ENCODE assay signal across 18 cellular contexts in the genomic region with DNA sequence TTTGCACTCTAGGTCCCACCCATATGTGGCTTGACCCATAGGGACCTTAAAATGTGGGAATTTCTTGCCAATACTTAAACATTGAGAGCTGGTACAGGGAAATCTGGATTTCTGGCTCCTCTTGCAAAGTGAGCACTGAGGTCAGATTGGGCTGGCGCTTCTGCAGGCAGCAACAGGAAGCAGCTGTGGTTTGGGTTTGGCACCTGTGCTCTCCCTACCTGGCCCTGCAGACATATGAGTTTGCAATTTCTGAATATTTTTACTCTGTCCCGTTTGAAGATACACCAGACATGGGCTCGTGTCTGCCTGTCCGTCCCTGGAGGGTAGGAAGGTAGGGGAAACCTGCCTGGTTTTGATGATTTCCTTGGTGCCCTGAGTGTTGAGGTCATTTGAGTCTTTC.
DNase-seq lines count a peak whose midpoint lies in the region; ATAC-seq, FAIRE-seq and TF ChIP-seq lines count a peak whose summit lies in the region.
"Had no signal": no experiment of that assay in that cellular context is flagged by ENCODE, and none has a peak within 500 bp of the region (broad histone marks: within the 10 kb centered on the region; RNA-seq: fewer than 3 reads in every experiment).

No MANE protein-coding gene starts in this region.

- DNase-seq in T-helper 2 cell: peak in 3 of 5 experiments; percentile 20 to 84 (median 48)
- no peak for DNase-seq in T-helper 2 cell treated with Interferon-gamma antibody and Interleukin-4, amounts not matched to agents 5 μg/mL and 100 μg/mL, for 36 hours (ENCODE audit: low spot score)
- DNase-seq in DND-41: peak; percentile 15
- DNase-seq in T-helper 1 cell: peak in 3 of 5 donors; percentile 18 to 51 (median 25)
- no peak for DNase-seq in H1 (ENCODE audit: low read depth in 1 of 2, low spot score in 2 of 2)
- no peak for DNase-seq in cerebellum (ENCODE audit: low spot score)
- DNase-seq: Calu3, colonic mucosa, left ventricle myocardium superior, NCI-H1417 treated with DMSO at 0.1 percent for 48 hours, NCI-H510A treated with DMSO at 0.1 percent for 48 hours, testis had no signal

- peak overlapping the region; percentile 66; the same call in 1 of the 2 replicates for H2BK5ac ChIP-seq in H1 (ENCODE audit: low read depth, low read length)

- H3K4me1 ChIP-seq in DND-41 (ENCODE audit: insufficient read depth, low read length) (no peaks in the 10 kb centered on the region; the same call in 1 of the 2 replicates), H1 (replicated peaks in 1 of 4; ENCODE audit: control insufficient read depth in 3 of 4, insufficient read depth in 4 of 4, low read length in 3 of 4) (peaks cover 6 to 22% (median 14%) of the 10 kb centered on the region in 4 experiments)
- H3K4me1 ChIP-seq: colonic mucosa, right atrium auricular region, SJSA1, testis had no signal

- FAIRE-seq in H1 (lab: Jason Lieb, UNC): no peak
- FAIRE-seq: A204.1 had no signal

- no peak overlapping the region; the same call in 1 of the 2 replicates for H2BK15ac ChIP-seq in H1 (ENCODE audit: low read length)

- H3K4me3 Mint-ChIP-seq in T-helper 2 cell treated with Interferon-gamma antibody and Interleukin-4, amounts not matched to agents 5 μg/mL and 100 μg/mL, for 36 hours: no peak overlapping the region

- CTCF ChIA-PET in H1 (lab: Charles Lee; ENCODE audit: partially characterized antibody): interaction anchor here (0.5 to 1.1 kb wide), 4 partner anchors 9 to 587 kb away, joined by 3 to 4 read pairs (median 4); no protein-coding TSS in a partner anchor

- H3K27ac ChIP-seq in DND-41 (ENCODE audit: low read length): no peak overlapping the region
- no peak overlapping the region for H3K27ac ChIP-seq in H1 (ENCODE audit: low read depth, low read length)
- H3K27ac ChIP-seq: colonic mucosa, right atrium auricular region, SJSA1, testis had no signal

- H3K4me2 ChIP-seq in DND-41 (ENCODE audit: insufficient read depth, low read length) (no peak overlapping the region), H1 (ENCODE audit: insufficient read depth in 1 of 2, low read depth in 2 of 2, low read length in 2 of 2) (peak overlapping the region in 1 of 2 experiments; percentile 50; a peak in 1 of 4 replicates)

- H3K14ac ChIP-seq in H1 (ENCODE audit: insufficient read length): no peak overlapping the region

- H3K4me1 Mint-ChIP-seq in T-helper 2 cell treated with Interferon-gamma antibody and Interleukin-4, amounts not matched to agents 5 μg/mL and 100 μg/mL, for 36 hours (ENCODE audit: low read depth): peaks cover 10% of the 10 kb centered on the region

- peak overlapping the region; percentile 16 for H3K4ac ChIP-seq in H1 (replicated peaks; ENCODE audit: insufficient read length, low read depth, low read length)

- no peaks in the 10 kb centered on the region for H3K9me3 ChIP-seq in DND-41 (ENCODE audit: insufficient read depth, low read length, severe bottlenecking)
- no peaks in the 10 kb centered on the region; a peak in 1 of 4 replicates for H3K9me3 ChIP-seq in H1 (ENCODE audit: insufficient read depth in 2 of 2, low read depth in 1 of 2, low read length in 1 of 2)
- H3K9me3 ChIP-seq: colonic mucosa, right atrium auricular region, SJSA1, testis had no signal

- H3K27me3 ChIP-seq in DND-41 (ENCODE audit: insufficient read depth, low read length, poor library complexity): peaks cover 33% of the 10 kb centered on the region
- no peaks in the 10 kb centered on the region; a peak in 1 of 7 replicates for H3K27me3 ChIP-seq in H1 (replicated peaks in 1 of 4; ENCODE audit: control insufficient read depth in 3 of 4, extremely low read depth in 1 of 4, insufficient read depth in 3 of 4, low read length in 3 of 4)
- H3K27me3 ChIP-seq: colonic mucosa, right atrium auricular region, SJSA1, testis had no signal

- no peak overlapping the region for H4K8ac ChIP-seq in H1 (ENCODE audit: extremely low read depth, insufficient read depth, low read length)

- H3K18ac ChIP-seq in H1 (ENCODE audit: extremely low read depth, low read length): 0 out of 2 replicates have a peak overlapping the region, but pooled peaks have one; percentile 52

- H3K23ac ChIP-seq in H1 (ENCODE audit: insufficient read length): no peak overlapping the region

- TF ChIP-seq EP300 in H1 (IDR thresholded peaks at IDR 0.05; ENCODE audit: borderline replicate concordance in 1 of 2, low read depth in 2 of 2, low read length in 2 of 2): no peak

- H4K91ac ChIP-seq in H1 (replicated peaks; ENCODE audit: insufficient read length, low read length): peak overlapping the region; percentile 81

- WGBS in H1 (ENCODE audit: extremely low coverage in 1 of 2, insufficient coverage in 1 of 2, insufficient read length in 1 of 2, insufficient replicate concordance in 2 of 2, low coverage in 1 of 2, low lambda C conversion rate in 2 of 2, missing lambda C conversion rate in 1 of 2), 2 experiments: 97% methylated on average over 4 of the region's 4 CpGs; no CpG with 5 or more reads in 1 of the 2 experiments

- H4K20me1 ChIP-seq in DND-41 (ENCODE audit: insufficient read depth, low read length) (no peaks in the 10 kb centered on the region; the same call in 1 of the 2 replicates), H1 (replicated peaks in 1 of 2; ENCODE audit: control insufficient read depth in 1 of 2, insufficient read depth in 2 of 2, low read length in 2 of 2) (no peaks in the 10 kb centered on the region)

- H3K56ac ChIP-seq in H1 (replicated peaks; ENCODE audit: insufficient read length, low read depth, low read length): no peak overlapping the region

- no peak overlapping the region for H4K5ac ChIP-seq in H1 (ENCODE audit: insufficient read length, low read depth, low read length)

- H2AFZ ChIP-seq in DND-41 (ENCODE audit: low read depth, low read length) (no peak overlapping the region), H1 (ENCODE audit: low read length) (no peak overlapping the region)

- TF ChIP-seq CTCF in DND-41 (IDR thresholded peaks at IDR 0.05; ENCODE audit: borderline replicate concordance, extremely low read depth, low read length, poor library complexity, severe bottlenecking): no peak
- no peak for TF ChIP-seq CTCF in H1 (IDR thresholded peaks at IDR 0.05; ENCODE audit: control extremely low read depth in 1 of 3, insufficient read depth in 1 of 3, low read depth in 1 of 3, low read length in 3 of 3)

- H2BK120ac ChIP-seq in H1 (replicated peaks; ENCODE audit: low read depth, low read length): no peak overlapping the region

- no peak for TF ChIP-seq POLR2A in H1 (IDR thresholded peaks at IDR 0.05; ENCODE audit: control extremely low read depth in 1 of 2, low read depth in 2 of 2, low read length in 2 of 2)

- H2BK20ac ChIP-seq in H1 (ENCODE audit: low read length): peak overlapping the region; percentile 88

- no peaks in the 10 kb centered on the region for H3K79me2 ChIP-seq in DND-41 (ENCODE audit: insufficient read depth, low read length)
- H3K79me2 ChIP-seq in H1 (ENCODE audit: control insufficient read depth in 1 of 2, insufficient read depth in 2 of 2, low read length in 2 of 2): no peaks in the 10 kb centered on the region

- no peak overlapping the region for H3K27ac Mint-ChIP-seq in T-helper 2 cell treated with Interferon-gamma antibody and Interleukin-4, amounts not matched to agents 5 μg/mL and 100 μg/mL, for 36 hours

- POLR2A ChIA-PET in H1 (lab: Charles Lee; ENCODE audit: partially characterized antibody): no interaction called here

- H3K4me3 ChIP-seq in DND-41 (ENCODE audit: low read depth in 1 of 2, low read length in 2 of 2): no peak overlapping the region
- H3K4me3 ChIP-seq in H1 (ENCODE audit: extremely low read depth in 1 of 4, insufficient read depth in 2 of 4, low read depth in 3 of 4, low read length in 4 of 4): no peak overlapping the region
- H3K4me3 ChIP-seq: colonic mucosa, right atrium auricular region, SJSA1, testis had no signal

- 0 out of 2 replicates have a peak overlapping the region, but pooled peaks have one; percentile 72 for H2BK12ac ChIP-seq in H1 (ENCODE audit: low read depth, low read length)

- H3K27me3 Mint-ChIP-seq in T-helper 2 cell treated with Interferon-gamma antibody and Interleukin-4, amounts not matched to agents 5 μg/mL and 100 μg/mL, for 36 hours (ENCODE audit: low read depth): no peaks in the 10 kb centered on the region

- H3K9me3 Mint-ChIP-seq in T-helper 2 cell treated with Interferon-gamma antibody and Interleukin-4, amounts not matched to agents 5 μg/mL and 100 μg/mL, for 36 hours: no peaks in the 10 kb centered on the region

- ATAC-seq in DND-41 (ENCODE audit: insufficient read depth, low read depth) (peak; percentile 58; the same call in 2 of the 3 replicates), HG02610 (IDR thresholded peaks at IDR 0.05; ENCODE audit: unreplicated experiment) (no peak), GM21528 (IDR thresholded peaks at IDR 0.05; ENCODE audit: low FRiP score, unreplicated experiment) (no peak)
- ATAC-seq: HCT116, left ventricle myocardium superior had no signal

- H3K23me2 ChIP-seq in H1 (ENCODE audit: low read depth, low read length): no peaks in the 10 kb centered on the region

- no peaks in the 10 kb centered on the region for H3K79me1 ChIP-seq in H1 (ENCODE audit: low read depth, low read length)

- H3K36me3 ChIP-seq in DND-41 (ENCODE audit: insufficient read depth, low read length): no peaks in the 10 kb centered on the region
- no peaks in the 10 kb centered on the region for H3K36me3 ChIP-seq in H1 (ENCODE audit: control insufficient read depth in 2 of 4, insufficient read depth in 4 of 4, low read length in 3 of 4)
- H3K36me3 ChIP-seq: colonic mucosa, right atrium auricular region, SJSA1 had no signal

- H2AK5ac ChIP-seq in H1 (ENCODE audit: low read depth, low read length): 0 out of 2 replicates have a peak overlapping the region, but pooled peaks have one; percentile 94

- no peaks in the 10 kb centered on the region for H3K36me3 Mint-ChIP-seq in T-helper 2 cell treated with Interferon-gamma antibody and Interleukin-4, amounts not matched to agents 5 μg/mL and 100 μg/mL, for 36 hours (ENCODE audit: low read depth)

- H3K9ac ChIP-seq in DND-41 (ENCODE audit: low read depth, low read length): no peak overlapping the region
- H3K9ac ChIP-seq in H1 (replicated peaks in 1 of 4; ENCODE audit: extremely low read depth in 1 of 4, low read depth in 3 of 4, low read length in 3 of 4): no peak overlapping the region

- no peak for TF ChIP-seq RAD21 in H1 (IDR thresholded peaks at IDR 0.05 in 1 of 2, conservative IDR thresholded peaks at IDR 0.05 in 1 of 2; ENCODE audit: low read depth in 2 of 2, low read length in 2 of 2)

TF ChIP-seq in H1, 55 proteins besides CTCF, POLR2A, EP300 and RAD21 (continues in another document):
- TF ChIP-seq JUND (IDR thresholded peaks at IDR 0.05; ENCODE audit: low read length) (no peak), KDM1A (IDR thresholded peaks at IDR 0.05; ENCODE audit: borderline replicate concordance, low read length) (no peak), BRCA1 (IDR thresholded peaks at IDR 0.05; ENCODE audit: low read depth, low read length) (no peak), SRF (IDR thresholded peaks at IDR 0.05; ENCODE audit: low read depth, low read length) (no peak), SP1 (IDR thresholded peaks at IDR 0.05; ENCODE audit: low read depth, low read length) (no peak), CHD2 (IDR thresholded peaks at IDR 0.05; ENCODE audit: low read length) (no peak), NANOG (IDR thresholded peaks at IDR 0.05; ENCODE audit: insufficient read depth, low read depth, low read length, poor library complexity, severe bottlenecking) (no peak), CREB1 (IDR thresholded peaks at IDR 0.05) (no peak)

Comparison
In these comparisons a context has a peak if more than half of its experiments do, and no peak if none do; other contexts are left out.
1. DNase-seq: peak in T-helper 2 cell (3 of 5), DND-41 (single experiment) and T-helper 1 cell (3 of 5); none in T-helper 2 cell treated with Interferon-gamma antibody and Interleukin-4, amounts not matched to agents 5 μg/mL and 100 μg/mL, for 36 hours (single experiment), H1 (0 of 2) and cerebellum (single experiment).